Comparison of ENCODE assay signal across 8 cellular contexts in the genomic region with DNA sequence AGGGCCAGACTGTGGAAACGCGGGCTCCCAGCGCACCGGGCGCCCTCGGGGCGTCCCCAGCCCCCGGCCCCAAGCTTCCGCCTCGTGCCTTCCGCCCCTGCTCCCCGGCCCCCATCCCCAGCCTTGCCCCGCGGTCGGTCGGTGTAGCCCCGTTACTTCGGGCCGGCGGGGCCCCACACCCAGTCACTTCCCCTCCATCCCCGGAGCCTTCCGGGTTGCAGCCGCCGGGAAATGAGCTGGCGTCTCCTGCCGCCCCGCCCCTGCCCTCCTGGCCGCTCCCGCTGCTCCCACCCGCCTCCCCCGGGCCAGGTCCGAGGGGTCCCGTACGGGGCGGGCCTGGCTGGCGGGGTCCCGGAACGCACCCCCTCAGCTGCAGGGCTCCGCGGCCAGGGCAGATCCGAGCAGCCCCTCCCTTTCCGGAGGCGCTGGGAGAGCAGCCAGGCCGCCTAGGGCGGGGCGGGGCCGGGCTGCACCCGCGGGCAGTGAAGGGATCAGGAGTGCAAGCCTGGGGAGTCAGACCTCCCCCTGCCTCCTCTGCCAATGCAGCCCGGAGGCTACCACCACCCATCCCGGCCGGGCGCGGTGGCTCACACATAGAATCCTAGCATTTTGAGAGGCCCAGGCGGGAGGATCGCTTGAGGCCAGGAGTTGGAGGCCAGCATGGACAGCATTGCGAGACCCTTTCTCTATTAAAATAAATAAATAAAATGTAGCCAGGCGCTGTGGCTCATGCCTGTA. TPM values are rescaled to one million over a fixed set of nuclear protein-coding genes. Genes with fewer than 3 reads are reported as not detected.
DNase-seq lines count a peak whose midpoint lies in the region; ATAC-seq, FAIRE-seq and TF ChIP-seq lines count a peak whose summit lies in the region.

No MANE protein-coding gene starts in this region.

- 0 out of 2 replicates have a peak, but pooled peaks have one; percentile 31 for TF ChIP-seq POLR2A in A549 (IDR thresholded peaks at IDR 0.05; ENCODE audit: low read length)
- TF ChIP-seq POLR2A in endothelial cell of umbilical vein (IDR thresholded peaks at IDR 0.05; ENCODE audit: low read depth, low read length), result peak; percentile 57

- H3K27ac ChIP-seq in A549, result peak overlapping the region; percentile 95 to 98
- H3K27ac ChIP-seq in endothelial cell of umbilical vein (ENCODE audit: insufficient read depth, low read depth, low read length), result peak overlapping the region; percentile 76
- H3K27ac ChIP-seq in mesodermal cell (ENCODE audit: low read depth, low read length, severe bottlenecking), result peak overlapping the region; percentile 2

- no peak for TF ChIP-seq EP300 in A549 (IDR thresholded peaks at IDR 0.05)

- intact Hi-C loops in endothelial cell of umbilical vein (cut with micrococcal nuclease), result loop anchor here (1.0 kb wide), 1 partner anchor 33 kb away; the partner anchor contains the start of genes BUD31 and PDAP1

- POLR2A ChIA-PET in A549 (lab: Yijun Ruan, JAX) (interaction anchor here (0.6 to 2.4 kb wide), 4 partner anchors 12 to 96 kb away, joined by 3 to 15 read pairs (median 3); partner anchors contain the start of genes BUD31 and PDAP1), endothelial cell of umbilical vein (lab: Charles Lee) (interaction anchor here (0.7 to 1.1 kb wide), 3 partner anchors 29 to 1122 kb away, joined by 4 to 5 read pairs (median 5); partner anchors contain the start of genes BUD31 and PDAP1)

- H3K4me2 ChIP-seq in A549 (peak overlapping the region; percentile 83), endothelial cell of umbilical vein (ENCODE audit: insufficient read depth, low read length) (no peak overlapping the region)

- dilution Hi-C loops in endothelial cell of umbilical vein (cut with MboI; ENCODE audit: extremely low pct_ligation_motif_present, low sequenced_read_pairs), result no loop called here

- H3K4me3 Mint-ChIP-seq in activated CD8-positive, alpha-beta memory T cell treated with anti-CD3 and anti-CD28 coated beads, Interleukin-2, amount 10 ng/mL, durations not matched to agents 7 days and 5 days, result peak overlapping the region; percentile 79

- no peak for FAIRE-seq in A549 (lab: Jason Lieb, UNC)
- peak; percentile 84 for FAIRE-seq in endothelial cell of umbilical vein (lab: Jason Lieb, UNC)

- WGBS in A549 (ENCODE audit: missing lambda C conversion rate), result 3% methylated on average over 9 of the region's 58 CpGs
- WGBS in mesodermal cell (ENCODE audit: insufficient coverage in 2 of 2), 2 experiments, result 2 to 5% methylated on average over 36 to 38 of the region's 58 CpGs

- peaks cover 40% of the 10 kb centered on the region for H3K4me1 Mint-ChIP-seq in activated CD8-positive, alpha-beta memory T cell treated with anti-CD3 and anti-CD28 coated beads, Interleukin-2, amount 10 ng/mL, durations not matched to agents 7 days and 5 days

- TF ChIP-seq RAD21 in A549 (conservative IDR thresholded peaks at IDR 0.05 in 1 of 2, IDR thresholded peaks at IDR 0.05 in 1 of 2), result no peak

- CTCF ChIA-PET in A549 (lab: Yijun Ruan, JAX), result no interaction called here
- CTCF ChIA-PET in activated CD8-positive, alpha-beta memory T cell treated with anti-CD3 and anti-CD28 coated beads, Interleukin-2, amount 10 ng/mL, durations not matched to agents 7 days and 5 days (lab: Charles Lee), result interaction anchor here (0.6 kb wide), 1 partner anchor 33 kb away, joined by 3 read pairs; no protein-coding TSS in a partner anchor
- CTCF ChIA-PET in endothelial cell of umbilical vein (lab: Charles Lee), result interaction anchor here (1.3 to 2.1 kb wide), 3 partner anchors 9 to 34 kb away, joined by 4 to 9 read pairs (median 6); partner anchors contain the start of genes BUD31 and PDAP1

- DNase-seq in A549 (ENCODE audit: low read depth in 1 of 2, low spot score in 1 of 2) (peak; percentile 73 to 84), NCI-H774 (lab: John Stamatoyannopoulos, UW) (peak; percentile 61), endothelial cell of umbilical vein (ENCODE audit: low read depth, low spot score) (peak; percentile 72)
- DNase-seq in activated CD8-positive, alpha-beta memory T cell treated with anti-CD3 and anti-CD28 coated beads, Interleukin-2, amount 10 ng/mL, durations not matched to agents 7 days and 5 days, result peak; percentile 84
- peak; percentile 21 to 54 for DNase-seq in stimulated activated CD8-positive, alpha-beta memory T cell treated with anti-CD3 and anti-CD28 coated beads, Interleukin-7, amount 100 ng/mL, for 4 hours (ENCODE audit: low read depth in 2 of 2)

- H3K4me3 ChIP-seq in A549, result peak overlapping the region; percentile 96
- peak overlapping the region; percentile 56 to 95 (median 77) for H3K4me3 ChIP-seq in endothelial cell of umbilical vein (replicated peaks in 1 of 3; ENCODE audit: insufficient read depth in 1 of 3, low read depth in 1 of 3, low read length in 3 of 3)
- peak overlapping the region; percentile 72 for H3K4me3 ChIP-seq in mesodermal cell (ENCODE audit: extremely low read depth, insufficient read depth, low read length, poor library complexity, severe bottlenecking)

- H3K79me2 ChIP-seq in endothelial cell of umbilical vein (ENCODE audit: control insufficient read depth, insufficient read depth, low read length), result peaks cover 25% of the 10 kb centered on the region

- TF ChIP-seq CTCF in A549 (IDR thresholded peaks at IDR 0.05) (no peak), endothelial cell of umbilical vein (IDR thresholded peaks at IDR 0.05; ENCODE audit: extremely low read depth in 1 of 2, insufficient read depth in 1 of 2, low read depth in 1 of 2, low read length in 2 of 2) (no peak)

- H3K9ac ChIP-seq in endothelial cell of umbilical vein (replicated peaks; ENCODE audit: extremely low read depth, insufficient read depth, low read length), result peak overlapping the region; percentile 71

- H3K9me1 ChIP-seq in endothelial cell of umbilical vein (replicated peaks; ENCODE audit: control insufficient read depth, extremely low read depth, insufficient read depth, low read length), result no peaks in the 10 kb centered on the region

- ATAC-seq in A549 (peak; percentile 70 to 79), GM18502 (IDR thresholded peaks at IDR 0.05; ENCODE audit: poor library complexity, unreplicated experiment) (peak; percentile 48), HG02938 (IDR thresholded peaks at IDR 0.05; ENCODE audit: unreplicated experiment) (peak; percentile 32)
- ATAC-seq in activated CD8-positive, alpha-beta memory T cell treated with anti-CD3 and anti-CD28 coated beads, Interleukin-2, amount 10 ng/mL, durations not matched to agents 7 days and 5 days, result peak; percentile 61

- no peaks in the 10 kb centered on the region for H4K20me1 ChIP-seq in endothelial cell of umbilical vein (replicated peaks; ENCODE audit: control insufficient read depth, extremely low read depth, insufficient read depth, low read length)

- peaks cover 3 to 9% of the 10 kb centered on the region in 2 experiments for H3K36me3 ChIP-seq in endothelial cell of umbilical vein (ENCODE audit: control insufficient read depth in 2 of 2, extremely low read depth in 1 of 2, insufficient read depth in 2 of 2, low read length in 2 of 2)
- peaks cover 27% of the 10 kb centered on the region for H3K36me3 ChIP-seq in mesodermal cell (ENCODE audit: control insufficient read depth, insufficient read depth, low read length)

- peak overlapping the region; percentile 77 for H3K27ac Mint-ChIP-seq in activated CD8-positive, alpha-beta memory T cell treated with anti-CD3 and anti-CD28 coated beads, Interleukin-2, amount 10 ng/mL, durations not matched to agents 7 days and 5 days

- H3K27me3 ChIP-seq in endothelial cell of umbilical vein (ENCODE audit: control insufficient read depth in 2 of 2, insufficient read depth in 2 of 2, low read length in 2 of 2), result no peaks in the 10 kb centered on the region

- no peaks in the 10 kb centered on the region for H3K9me3 Mint-ChIP-seq in activated CD8-positive, alpha-beta memory T cell treated with anti-CD3 and anti-CD28 coated beads, Interleukin-2, amount 10 ng/mL, durations not matched to agents 7 days and 5 days (ENCODE audit: low read depth)

- no TSS peak for BruUV-seq in endothelial cell of umbilical vein (replicated peaks; lab: Mats Ljungman, UMichigan)

- H3K9me3 ChIP-seq in A549 (no peaks in the 10 kb centered on the region), endothelial cell of umbilical vein (replicated peaks; ENCODE audit: control insufficient read depth, insufficient read depth, low read length) (no peaks in the 10 kb centered on the region), mesodermal cell (ENCODE audit: control insufficient read depth, low read length) (no peaks in the 10 kb centered on the region)

- no peak overlapping the region for H2AFZ ChIP-seq in endothelial cell of umbilical vein (ENCODE audit: low read depth, low read length)

- no peaks in the 10 kb centered on the region for H3K27me3 Mint-ChIP-seq in activated CD8-positive, alpha-beta memory T cell treated with anti-CD3 and anti-CD28 coated beads, Interleukin-2, amount 10 ng/mL, durations not matched to agents 7 days and 5 days

- H3K4me1 ChIP-seq in A549 (peaks cover 47% of the 10 kb centered on the region), endothelial cell of umbilical vein (ENCODE audit: control insufficient read depth, extremely low read depth, insufficient read depth, low read length) (peaks cover 25% of the 10 kb centered on the region), mesodermal cell (ENCODE audit: control insufficient read depth, insufficient read depth, low read length, poor library complexity, severe bottlenecking) (peaks cover 29% of the 10 kb centered on the region)

- H3K36me3 Mint-ChIP-seq in activated CD8-positive, alpha-beta memory T cell treated with anti-CD3 and anti-CD28 coated beads, Interleukin-2, amount 10 ng/mL, durations not matched to agents 7 days and 5 days, result peaks cover 22% of the 10 kb centered on the region

RNA-seq across cellular contexts. Expression of gene ARPC1B, which starts 0.7 kb away (rescaled TPM):
- polyA plus RNA-seq in A549 (2011; rRNA removed) (141 and 197 TPM in 2 replicates), A549 (2017; fragmentation: RNase III; extraction: RNeasy Plus Mini Kit Qiagen cat#74134 plus additional on column Dnase treatment) (272 to 302 TPM (median 294 TPM) in 3 replicates), endothelial cell of umbilical vein (732 and 831 TPM in 2 replicates)
- polyA plus RNA-seq in A549 (2012; cell fraction: cytosol; rRNA removed), result 504 and 519 TPM in 2 replicates
- polyA plus RNA-seq in A549 (2012; cell fraction: nucleus; rRNA removed), result 356 and 444 TPM in 2 replicates
- 61.3 and 103 TPM in 2 replicates for polyA minus RNA-seq in A549 (2011; rRNA and poly(A)+ RNA removed)
- 100 to 1,000 TPM; 388 to 398 TPM for total RNA-seq in activated CD8-positive, alpha-beta memory T cell treated with anti-CD3 and anti-CD28 coated beads, Interleukin-2, amount 10 ng/mL, durations not matched to agents 7 days and 5 days
- total RNA-seq in endothelial cell of umbilical vein, result 232 and 294 TPM in 2 replicates
- 592 and 680 TPM in 2 replicates for polyA plus RNA-seq in endothelial cell of umbilical vein (2011; cell fraction: cytosol; rRNA removed)
- 240 and 298 TPM in 2 replicates for polyA plus RNA-seq in endothelial cell of umbilical vein (2011; cell fraction: nucleus; rRNA removed)
- 433 and 461 TPM in 2 replicates for polyA plus RNA-seq in endothelial cell of umbilical vein (2012)
- polyA minus RNA-seq in endothelial cell of umbilical vein, result 177 and 244 TPM in 2 replicates
- 51.4 TPM for polyA minus RNA-seq in endothelial cell of umbilical vein (2011; cell fraction: cytosol; rRNA and poly(A)+ RNA removed)
- 67.8 and 124 TPM in 2 replicates for polyA minus RNA-seq in endothelial cell of umbilical vein (2011; cell fraction: nucleus; rRNA and poly(A)+ RNA removed)
- polyA plus RNA-seq in mesodermal cell (2013, experiment 1 of 2), result 162 TPM
- 149 TPM for polyA plus RNA-seq in mesodermal cell (2013, experiment 2 of 2)

RNA-seq across cellular contexts. Expression of gene PDAP1, which starts 33.2 kb away (rescaled TPM):
- polyA plus RNA-seq in A549 (2011; rRNA removed) (42.4 and 81.8 TPM in 2 replicates), A549 (2017; fragmentation: RNase III; extraction: RNeasy Plus Mini Kit Qiagen cat#74134 plus additional on column Dnase treatment) (334 to 347 TPM (median 343 TPM) in 3 replicates), endothelial cell of umbilical vein (19.3 and 32.6 TPM in 2 replicates)
- 91.7 and 140 TPM in 2 replicates for polyA plus RNA-seq in A549 (2012; cell fraction: cytosol; rRNA removed)
- 38.4 and 50.0 TPM in 2 replicates for polyA plus RNA-seq in A549 (2012; cell fraction: nucleus; rRNA removed)
- 14.4 and 19.3 TPM in 2 replicates for polyA minus RNA-seq in A549 (2011; rRNA and poly(A)+ RNA removed)
- 100 to 1,000 TPM in 1 of 2 experiments, 10 to 100 TPM in 1; 94.7 to 128 TPM for total RNA-seq in activated CD8-positive, alpha-beta memory T cell treated with anti-CD3 and anti-CD28 coated beads, Interleukin-2, amount 10 ng/mL, durations not matched to agents 7 days and 5 days
- total RNA-seq in endothelial cell of umbilical vein, result 148 and 150 TPM in 2 replicates
- 91.8 and 121 TPM in 2 replicates for polyA plus RNA-seq in endothelial cell of umbilical vein (2011; cell fraction: cytosol; rRNA removed)
- polyA plus RNA-seq in endothelial cell of umbilical vein (2011; cell fraction: nucleus; rRNA removed), result 44.7 and 69.2 TPM in 2 replicates
- 144 and 167 TPM in 2 replicates for polyA plus RNA-seq in endothelial cell of umbilical vein (2012)
- 11.9 and 14.5 TPM in 2 replicates for polyA minus RNA-seq in endothelial cell of umbilical vein
- polyA minus RNA-seq in endothelial cell of umbilical vein (2011; cell fraction: cytosol; rRNA and poly(A)+ RNA removed), result 22.3 TPM
- 6.2 and 6.3 TPM in 2 replicates for polyA minus RNA-seq in endothelial cell of umbilical vein (2011; cell fraction: nucleus; rRNA and poly(A)+ RNA removed)
- 125 TPM for polyA plus RNA-seq in mesodermal cell (2013, experiment 1 of 2)
- 126 TPM for polyA plus RNA-seq in mesodermal cell (2013, experiment 2 of 2)

RNA-seq across cellular contexts. Expression of gene BUD31, which starts 33.5 kb away (rescaled TPM):
- polyA plus RNA-seq in A549 (2011; rRNA removed) (81.7 and 96.5 TPM in 2 replicates), A549 (2017; fragmentation: RNase III; extraction: RNeasy Plus Mini Kit Qiagen cat#74134 plus additional on column Dnase treatment) (97.0 to 105 TPM (median 105 TPM) in 3 replicates), endothelial cell of umbilical vein (67.1 and 67.8 TPM in 2 replicates)
- polyA plus RNA-seq in A549 (2012; cell fraction: cytosol; rRNA removed), result 95.6 and 120 TPM in 2 replicates
- 64.4 and 67.6 TPM in 2 replicates for polyA plus RNA-seq in A549 (2012; cell fraction: nucleus; rRNA removed)
- 25.9 and 29.9 TPM in 2 replicates for polyA minus RNA-seq in A549 (2011; rRNA and poly(A)+ RNA removed)
- total RNA-seq in activated CD8-positive, alpha-beta memory T cell treated with anti-CD3 and anti-CD28 coated beads, Interleukin-2, amount 10 ng/mL, durations not matched to agents 7 days and 5 days, result 100 to 1,000 TPM; 116 to 138 TPM
- 113 and 122 TPM in 2 replicates for total RNA-seq in endothelial cell of umbilical vein
- polyA plus RNA-seq in endothelial cell of umbilical vein (2011; cell fraction: cytosol; rRNA removed), result 89.4 and 102 TPM in 2 replicates
- 51.2 and 54.0 TPM in 2 replicates for polyA plus RNA-seq in endothelial cell of umbilical vein (2011; cell fraction: nucleus; rRNA removed)
- 72.9 and 103 TPM in 2 replicates for polyA plus RNA-seq in endothelial cell of umbilical vein (2012)
- polyA minus RNA-seq in endothelial cell of umbilical vein, result 48.1 and 55.6 TPM in 2 replicates
- 33.1 TPM for polyA minus RNA-seq in endothelial cell of umbilical vein (2011; cell fraction: cytosol; rRNA and poly(A)+ RNA removed)
- polyA minus RNA-seq in endothelial cell of umbilical vein (2011; cell fraction: nucleus; rRNA and poly(A)+ RNA removed), result 15.5 and 17.6 TPM in 2 replicates
- 103 TPM for polyA plus RNA-seq in mesodermal cell (2013, experiment 1 of 2)
- 113 TPM for polyA plus RNA-seq in mesodermal cell (2013, experiment 2 of 2)

RNA-seq across cellular contexts. Expression of gene ARPC1A, which starts 49.5 kb away (rescaled TPM):
- 120 TPM in 2 replicates for polyA plus RNA-seq in A549 (2011; rRNA removed)
- polyA plus RNA-seq in A549 (2012; cell fraction: cytosol; rRNA removed), result 167 and 169 TPM in 2 replicates
- polyA plus RNA-seq in A549 (2012; cell fraction: nucleus; rRNA removed), result 69.5 and 75.4 TPM in 2 replicates
- 116 to 127 TPM (median 121 TPM) in 3 replicates for polyA plus RNA-seq in A549 (2017; fragmentation: RNase III; extraction: RNeasy Plus Mini Kit Qiagen cat#74134 plus additional on column Dnase treatment)
- polyA minus RNA-seq in A549 (2011; rRNA and poly(A)+ RNA removed), result 150 and 151 TPM in 2 replicates
- 10 to 100 TPM; 53.2 to 56.3 TPM for total RNA-seq in activated CD8-positive, alpha-beta memory T cell treated with anti-CD3 and anti-CD28 coated beads, Interleukin-2, amount 10 ng/mL, durations not matched to agents 7 days and 5 days
- total RNA-seq in endothelial cell of umbilical vein, result 243 TPM in 2 replicates
- polyA plus RNA-seq in endothelial cell of umbilical vein, result 171 and 200 TPM in 2 replicates
- polyA plus RNA-seq in endothelial cell of umbilical vein (2011; cell fraction: cytosol; rRNA removed), result 228 and 253 TPM in 2 replicates
- 93.3 and 93.9 TPM in 2 replicates for polyA plus RNA-seq in endothelial cell of umbilical vein (2011; cell fraction: nucleus; rRNA removed)
- polyA plus RNA-seq in endothelial cell of umbilical vein (2012), result 183 and 257 TPM in 2 replicates
- polyA minus RNA-seq in endothelial cell of umbilical vein, result 164 and 173 TPM in 2 replicates
- polyA minus RNA-seq in endothelial cell of umbilical vein (2011; cell fraction: cytosol; rRNA and poly(A)+ RNA removed), result 60.8 TPM
- polyA minus RNA-seq in endothelial cell of umbilical vein (2011; cell fraction: nucleus; rRNA and poly(A)+ RNA removed), result 45.1 and 49.6 TPM in 2 replicates
- 155 TPM for polyA plus RNA-seq in mesodermal cell (2013, experiment 1 of 2)
- 145 TPM for polyA plus RNA-seq in mesodermal cell (2013, experiment 2 of 2)

Comparison
In these comparisons a context has a peak if more than half of its experiments do, and no peak if none do; other contexts are left out.
1. Peak in every context shown above with its lines: DNase-seq, ATAC-seq, H3K4me3 ChIP-seq and H3K27ac ChIP-seq.
2. H3K27ac ChIP-seq: peak in every context shown above with its lines; median percentile 96 in A549; 76 in endothelial cell of umbilical vein; 2 in mesodermal cell.